In genomic region chr10:130232361-130233360, GRCh38 we compare ENCODE assay signal across 21 cellular contexts.
"Had no signal": no experiment of that assay in that cellular context is flagged by ENCODE, and none has a peak within 500 bp of the region (broad histone marks: within the 10 kb centered on the region; RNA-seq: fewer than 3 reads in every experiment).

No MANE protein-coding gene starts in this region.

- H3K36me3 ChIP-seq: tibial artery had no signal

- H3K9me3 ChIP-seq: SK-N-SH had no signal

- H3K27ac ChIP-seq: tibial artery had no signal

- H3K27ac Mint-ChIP-seq: activated CD8-positive, alpha-beta T cell treated with anti-CD3 and anti-CD28 coated beads, Interleukin-2, amount 10 ng/mL, durations not matched to agents 7 days and 5 days; activated naive CD4-positive, alpha-beta T cell treated with anti-CD3 and anti-CD28 coated beads, Interleukin-2, amount 50 U/mL, for 72 hours; activated T-helper 1 cell treated with anti-CD3 and anti-CD28 coated beads, Interleukin-12 subunit alpha, Interleukin-12 subunit beta, Interleukin-2, Interleukin-4 antibody, amounts not matched to agents 30 ng/mL and 10 ng/mL and 1 ng/mL, durations not matched to agents 14 hours and 24 hours and 36 hours; nephron; progenitor cell of endocrine pancreas; T-helper 2 cell treated with Interferon-gamma antibody and Interleukin-4, amounts not matched to agents 5 μg/mL and 100 μg/mL, for 36 hours; WTC11 had no signal

- DNase-seq: activated CD4-positive, alpha-beta T cell treated with anti-CD3 and anti-CD28 coated beads for 4 hours; activated CD8-positive, alpha-beta T cell treated with anti-CD3 and anti-CD28 coated beads, Interleukin-2, amount 10 ng/mL, durations not matched to agents 7 days and 5 days; activated gamma-delta T cell treated with Interleukin-2 at 50 U/mL for 16 hours; amniotic stem cell; erythroblast; foreskin melanocyte; glutamatergic neuron; hypothalamus; midbrain; occipital lobe; SK-N-SH; stimulated activated CD4-positive, alpha-beta T cell treated with anti-CD3 and anti-CD28 coated beads, Interleukin-2, amount 100 ng/mL, for 24 hours; stimulated activated naive CD4-positive, alpha-beta T cell treated with Interleukin-2 at 50 U/mL for 16 hours; substantia nigra; tibial artery had no signal

- H3K4me3 Mint-ChIP-seq: activated CD8-positive, alpha-beta T cell treated with anti-CD3 and anti-CD28 coated beads, Interleukin-2, amount 10 ng/mL, durations not matched to agents 7 days and 5 days; activated T-helper 1 cell treated with anti-CD3 and anti-CD28 coated beads, Interleukin-12 subunit alpha, Interleukin-12 subunit beta, Interleukin-2, Interleukin-4 antibody, amounts not matched to agents 30 ng/mL and 10 ng/mL and 1 ng/mL, durations not matched to agents 14 hours and 24 hours and 36 hours; nephron; T-helper 2 cell treated with Interferon-gamma antibody and Interleukin-4, amounts not matched to agents 5 μg/mL and 100 μg/mL, for 36 hours; WTC11 had no signal

- H3K4me3 ChIP-seq: tibial artery had no signal

- H3K4me1 ChIP-seq: tibial artery had no signal

- H3K9me3 Mint-ChIP-seq: activated naive CD4-positive, alpha-beta T cell treated with anti-CD3 and anti-CD28 coated beads, Interleukin-2, amount 50 U/mL, for 72 hours had no signal

- H3K27me3 ChIP-seq: tibial artery had no signal

- H3K4me1 Mint-ChIP-seq: nephron, WTC11 had no signal

- H3K27me3 Mint-ChIP-seq: progenitor cell of endocrine pancreas had no signal

- ATAC-seq: activated CD8-positive, alpha-beta T cell treated with anti-CD3 and anti-CD28 coated beads, Interleukin-2, amount 10 ng/mL, durations not matched to agents 7 days and 5 days; activated naive CD4-positive, alpha-beta T cell treated with anti-CD3 and anti-CD28 coated beads, Interleukin-2, amount 50 U/mL, for 72 hours; WTC11 had no signal
